18 cellular contexts compared by ENCODE assay signal in the genomic region with DNA sequence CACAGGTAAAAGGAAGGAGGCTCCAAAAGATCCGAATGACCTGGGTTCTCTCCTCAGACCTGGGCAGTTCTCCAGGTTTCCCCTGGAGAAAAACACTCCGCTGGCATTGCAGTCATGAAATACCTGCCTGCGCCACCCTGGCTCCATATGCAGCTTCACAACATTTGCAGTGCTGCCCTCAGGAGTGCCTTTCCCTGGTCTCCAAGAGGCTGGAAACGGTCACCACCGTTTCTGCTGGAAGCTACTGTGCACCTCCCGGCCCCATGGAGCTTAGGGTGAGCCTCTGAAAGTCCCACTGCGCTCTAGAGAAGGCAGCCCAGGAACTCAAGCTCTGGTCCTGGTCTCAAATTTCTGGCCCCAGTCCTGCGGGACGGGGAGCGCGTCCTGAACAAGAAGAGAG. TPM values are rescaled to one million over a fixed set of nuclear protein-coding genes. Genes with fewer than 3 reads are reported as not detected.
DNase-seq lines count a peak whose midpoint lies in the region; ATAC-seq, FAIRE-seq and TF ChIP-seq lines count a peak whose summit lies in the region.
"Had no signal": no experiment of that assay in that cellular context is flagged by ENCODE, and none has a peak within 500 bp of the region (broad histone marks: within the 10 kb centered on the region; RNA-seq: fewer than 3 reads in every experiment).

No MANE protein-coding gene starts in this region.

- peak overlapping the region; percentile 66 to 72 for H3K4me3 ChIP-seq in kidney (ENCODE audit: low read length in 2 of 2)
- H3K4me3 ChIP-seq in smooth muscle cell = peak overlapping the region; percentile 24
- H3K4me3 ChIP-seq: BLaER1, thoracic aorta had no signal

- intact Hi-C loops in kidney (cut with DNase I) = no loop called here

- DNase-seq in DMS 273 (lab: John Stamatoyannopoulos, UW; ENCODE audit: unreplicated experiment) (peak; percentile 53), DMS 273 treated with DMSO at 0.1 percent for 48 hours (lab: John Stamatoyannopoulos, UW) (no peak), kidney (no peak), smooth muscle cell (lab: John Stamatoyannopoulos, UW; ENCODE audit: unreplicated experiment) (no peak), chondrocyte (ENCODE audit: low spot score) (no peak), NCI-H2227 treated with DMSO at 0.1 percent for 48 hours (lab: John Stamatoyannopoulos, UW) (no peak)
- DNase-seq: activated CD4-positive, alpha-beta T cell treated with anti-CD3 and anti-CD28 coated beads for 1 hour; activated gamma-delta T cell treated with Interleukin-2 at 50 U/mL for 16 hours; KG1 had no signal

- H3F3A ChIP-seq in smooth muscle cell (ENCODE audit: low read depth) = no peaks in the 10 kb centered on the region

- H3K36me3 Mint-ChIP-seq in brain (no peaks in the 10 kb centered on the region), chondrocyte (ENCODE audit: low read depth) (no peaks in the 10 kb centered on the region)

- H3K27ac ChIP-seq in kidney (ENCODE audit: low read depth in 2 of 2, low read length in 2 of 2) = peak overlapping the region; percentile 40 to 77
- no peak overlapping the region for H3K27ac ChIP-seq in smooth muscle cell (ENCODE audit: low read depth)
- H3K27ac ChIP-seq: 22Rv1, BLaER1, neutrophil, thoracic aorta had no signal

- H3K27me3 Mint-ChIP-seq in brain = peaks cover 27% of the 10 kb centered on the region
- H3K27me3 Mint-ChIP-seq in chondrocyte (ENCODE audit: low read depth) = peaks cover 42% of the 10 kb centered on the region

- H3K4me1 Mint-ChIP-seq in brain (peaks cover 9% of the 10 kb centered on the region), chondrocyte (ENCODE audit: low read depth) (no peaks in the 10 kb centered on the region)

- FAIRE-seq in kidney (lab: Jason Lieb, UNC) = no peak
- FAIRE-seq: endothelial cell of umbilical vein, frontal cortex, islet of Langerhans had no signal

- ATAC-seq in GM19023 (IDR thresholded peaks at IDR 0.05; ENCODE audit: unreplicated experiment) = no peak

- peak overlapping the region; percentile 37 for H2AFZ ChIP-seq in smooth muscle cell (ENCODE audit: low read depth)

- H3K9ac ChIP-seq in kidney (ENCODE audit: low read length in 2 of 2) (peak overlapping the region; percentile 33 to 77), smooth muscle cell (ENCODE audit: low read depth) (no peak overlapping the region)
- H3K9ac ChIP-seq: BLaER1 had no signal

- H4K20me1 ChIP-seq in smooth muscle cell (ENCODE audit: low read depth) = no peaks in the 10 kb centered on the region
- H4K20me1 ChIP-seq: BLaER1 had no signal

- H3K9me3 ChIP-seq in kidney (ENCODE audit: control insufficient read depth in 1 of 2, low read length in 2 of 2) (no peaks in the 10 kb centered on the region), smooth muscle cell (replicated peaks; ENCODE audit: low read depth) (no peaks in the 10 kb centered on the region)
- H3K9me3 ChIP-seq: neutrophil, thoracic aorta had no signal

- H3K4me3 Mint-ChIP-seq in brain (peak overlapping the region in 3 of 5 experiments; percentile 15 to 74 (median 66)), chondrocyte (ENCODE audit: unreplicated experiment) (no peak overlapping the region)

- peaks cover 52% of the 10 kb centered on the region for H3K27me3 ChIP-seq in smooth muscle cell (ENCODE audit: low read depth)
- H3K27me3 ChIP-seq: BLaER1 had no signal

- H3K4me2 ChIP-seq in smooth muscle cell = peak overlapping the region; percentile 26
- H3K4me2 ChIP-seq: BLaER1 had no signal

- no peaks in the 10 kb centered on the region for H3K36me3 ChIP-seq in kidney (ENCODE audit: control insufficient read depth in 1 of 2, insufficient read depth in 2 of 2, low read length in 2 of 2)
- H3K36me3 ChIP-seq in smooth muscle cell (ENCODE audit: low read depth) = no peaks in the 10 kb centered on the region
- H3K36me3 ChIP-seq: BLaER1, neutrophil, thoracic aorta had no signal

- no peaks in the 10 kb centered on the region for H3K4me1 ChIP-seq in kidney (ENCODE audit: control insufficient read depth in 1 of 2, insufficient read depth in 1 of 2, low read depth in 1 of 2, low read length in 2 of 2)
- no peaks in the 10 kb centered on the region for H3K4me1 ChIP-seq in smooth muscle cell (ENCODE audit: low read depth)
- H3K4me1 ChIP-seq: BLaER1 had no signal

- TF ChIP-seq CTCF in brain (conservative IDR thresholded peaks at IDR 0.05) (no peak), kidney (IDR thresholded peaks at IDR 0.05; ENCODE audit: borderline replicate concordance, extremely low read depth, insufficient read depth) (no peak), smooth muscle cell (IDR thresholded peaks at IDR 0.05; ENCODE audit: borderline replicate concordance, insufficient read depth, poor library complexity, severe bottlenecking) (no peak), chondrocyte (IDR thresholded peaks at IDR 0.05) (no peak)

- H3K27ac Mint-ChIP-seq in brain = no peak overlapping the region
- H3K27ac Mint-ChIP-seq in chondrocyte (ENCODE audit: unreplicated experiment) = no peak overlapping the region

- H3K79me2 ChIP-seq in smooth muscle cell (ENCODE audit: low read depth) = no peaks in the 10 kb centered on the region

- WGBS in smooth muscle cell (ENCODE audit: low lambda C conversion rate) = 28% methylated on average over 11 of the region's 11 CpGs

- no peaks in the 10 kb centered on the region for H3K9me3 Mint-ChIP-seq in brain
- H3K9me3 Mint-ChIP-seq in chondrocyte (ENCODE audit: low read depth) = no peaks in the 10 kb centered on the region

RNA-seq across cellular contexts. Expression of gene UGT3A1, which starts 0.7 kb away (rescaled TPM):
- not detected for polyA plus RNA-seq in brain (ENCODE audit: insufficient read depth, low read depth, low replicate concordance)
- 6.1 TPM for total RNA-seq in kidney
- 37.5 TPM for polyA plus RNA-seq in kidney (ENCODE audit: insufficient read depth, low read depth, low replicate concordance)
- 0.13 TPM in 1 of 2 replicates, not detected in the other for total RNA-seq in smooth muscle cell
- 0.37 TPM in 1 of 2 replicates, not detected in the other for polyA plus RNA-seq in smooth muscle cell
- not detected in 3 replicates for total RNA-seq in chondrocyte
- total RNA-seq: endothelial cell of umbilical vein, frontal cortex, thoracic aorta had no signal
- polyA plus RNA-seq: endothelial cell of umbilical vein had no signal

RNA-seq across cellular contexts. Expression of gene CAPSL, which starts 52.1 kb away (rescaled TPM):
- polyA plus RNA-seq in brain (ENCODE audit: insufficient read depth, low read depth, low replicate concordance) = not detected
- total RNA-seq in kidney = 1.9 TPM
- 4.3 TPM for polyA plus RNA-seq in kidney (ENCODE audit: insufficient read depth, low read depth, low replicate concordance)
- 0.13 and 0.31 TPM in 2 replicates for total RNA-seq in smooth muscle cell
- polyA plus RNA-seq in smooth muscle cell = not detected in 2 replicates
- not detected in 3 replicates for total RNA-seq in chondrocyte
- total RNA-seq: endothelial cell of umbilical vein, frontal cortex, thoracic aorta had no signal
- polyA plus RNA-seq: endothelial cell of umbilical vein had no signal
